In genomic region chr2:178951266-178952006, GRCh38 we compare ENCODE assay signal across 29 cellular contexts.
A peak's percentile ranks its signal among the peaks of the same experiment; 100 is the strongest.
DNase-seq lines count a peak whose midpoint lies in the region; ATAC-seq, FAIRE-seq and TF ChIP-seq lines count a peak whose summit lies in the region.
"Had no signal": no experiment of that assay in that cellular context is flagged by ENCODE, and none has a peak within 500 bp of the region (broad histone marks: within the 10 kb centered on the region; RNA-seq: fewer than 3 reads in every experiment).

No MANE protein-coding gene starts in this region.

- POLR2A ChIA-PET in HepG2 (lab: Yijun Ruan, JAX): no interaction called here
- POLR2A ChIA-PET in K562 (lab: Yijun Ruan, JAX): interaction anchor here (1.0 kb wide), 1 partner anchor 9 kb away, joined by 3 read pairs; no protein-coding TSS in a partner anchor
- POLR2A ChIA-PET in activated CD8-positive, alpha-beta T cell treated with anti-CD3 and anti-CD28 coated beads for 36 hours (lab: Charles Lee): no interaction called here

- H4K20me1 ChIP-seq in HepG2 (ENCODE audit: insufficient read depth, low read length) (no peaks in the 10 kb centered on the region), K562 (replicated peaks; ENCODE audit: control insufficient read depth, insufficient read depth, low read length) (no peaks in the 10 kb centered on the region), neural progenitor cell (ENCODE audit: low read depth) (no peaks in the 10 kb centered on the region)
- H4K20me1 ChIP-seq: BLaER1 had no signal

- no peaks in the 10 kb centered on the region for H3K36me3 ChIP-seq in HepG2 (replicated peaks in 1 of 2; ENCODE audit: control insufficient read depth in 1 of 2, insufficient read depth in 2 of 2, low read length in 2 of 2)
- no peaks in the 10 kb centered on the region for H3K36me3 ChIP-seq in right lobe of liver
- H3K36me3 ChIP-seq in K562 (ENCODE audit: control insufficient read depth, insufficient read depth, low read length): no peaks in the 10 kb centered on the region
- no peaks in the 10 kb centered on the region for H3K36me3 ChIP-seq in neural progenitor cell
- H3K36me3 ChIP-seq: BLaER1 had no signal

- H3K4me1 ChIP-seq in HepG2 (ENCODE audit: insufficient read depth, low read length): no peaks in the 10 kb centered on the region
- peaks cover 0 to 14% (median 0%) of the 10 kb centered on the region in 4 donors for H3K4me1 ChIP-seq in right lobe of liver
- H3K4me1 ChIP-seq in K562 (replicated peaks in 1 of 2; ENCODE audit: control insufficient read depth in 2 of 2, insufficient read depth in 2 of 2, low read length in 2 of 2): no peaks in the 10 kb centered on the region
- peaks cover 4% of the 10 kb centered on the region for H3K4me1 ChIP-seq in neural progenitor cell
- H3K4me1 ChIP-seq: BLaER1 had no signal

- TF ChIP-seq CTCF in HepG2 (CRISPR knock-in tag; IDR thresholded peaks at IDR 0.05): no peak
- no peak for TF ChIP-seq CTCF in right lobe of liver (IDR thresholded peaks at IDR 0.05)
- TF ChIP-seq CTCF in K562 (IDR thresholded peaks at IDR 0.05 in 2 of 3, conservative IDR thresholded peaks at IDR 0.05 in 1 of 3; ENCODE audit: insufficient read depth in 2 of 3, low read depth in 1 of 3, low read length in 3 of 3): no peak
- no peak for TF ChIP-seq CTCF in neural progenitor cell (IDR thresholded peaks at IDR 0.05)
- no peak for TF ChIP-seq CTCF in activated CD8-positive, alpha-beta T cell treated with anti-CD3 and anti-CD28 coated beads for 36 hours (IDR thresholded peaks at IDR 0.05)

- H3K27ac ChIP-seq in HepG2 (ENCODE audit: extremely low read length, insufficient read depth, low read length) (no peak overlapping the region), right lobe of liver (no peak overlapping the region), K562 (ENCODE audit: extremely low read depth, low read depth, low read length) (no peak overlapping the region), neural progenitor cell (no peak overlapping the region)
- H3K27ac ChIP-seq: BLaER1 had no signal

- BruUV-seq in HepG2 (replicated peaks; lab: Mats Ljungman, UMichigan) (no TSS peak), K562 (replicated peaks; lab: Mats Ljungman, UMichigan) (no TSS peak)

- H3K27me3 ChIP-seq in HepG2 (ENCODE audit: control insufficient read depth in 1 of 2, insufficient read depth in 2 of 2, low read length in 2 of 2) (peaks cover 0 to 8% of the 10 kb centered on the region in 2 experiments; a peak in 2 of 5 replicates), right lobe of liver (no peaks in the 10 kb centered on the region), K562 (ENCODE audit: control insufficient read depth in 2 of 2, insufficient read depth in 2 of 2, low read length in 2 of 2) (no peaks in the 10 kb centered on the region), neural progenitor cell (no peaks in the 10 kb centered on the region)
- H3K27me3 ChIP-seq: BLaER1 had no signal

- no peaks in the 10 kb centered on the region for H3K27me3 Mint-ChIP-seq in neural progenitor cell (ENCODE audit: insufficient read depth, low read depth)
- no peaks in the 10 kb centered on the region for H3K27me3 Mint-ChIP-seq in activated CD8-positive, alpha-beta T cell treated with anti-CD3 and anti-CD28 coated beads for 36 hours
- H3K27me3 Mint-ChIP-seq: B cell; CD4-positive, CD25-positive, alpha-beta regulatory T cell; CD8-positive, alpha-beta memory T cell had no signal

- in situ Hi-C loops in HepG2 (cut with HindIII; ENCODE audit: extremely low pct_ligation_motif_present, low pct_unique_long_range_greater_than_20kb) (no loop called here), K562 (cut with MboI) (no loop called here)

- no peaks in the 10 kb centered on the region for H3K9me3 Mint-ChIP-seq in neural progenitor cell
- H3K9me3 Mint-ChIP-seq in activated CD8-positive, alpha-beta T cell treated with anti-CD3 and anti-CD28 coated beads for 36 hours: no peaks in the 10 kb centered on the region

- H2AFZ ChIP-seq in HepG2 (ENCODE audit: low read length) (no peak overlapping the region), K562 (ENCODE audit: low read depth, low read length) (no peak overlapping the region), neural progenitor cell (replicated peaks) (peak overlapping the region; percentile 53)

- intact Hi-C loops in HepG2 (cut with micrococcal nuclease; ENCODE audit: unreplicated experiment): no loop called here
- intact Hi-C loops in right lobe of liver (cut with DNase I): no loop called here
- intact Hi-C loops in K562 (cut with micrococcal nuclease): no loop called here
- intact Hi-C loops in activated CD8-positive, alpha-beta T cell treated with anti-CD3 and anti-CD28 coated beads for 36 hours (cut with micrococcal nuclease): no loop called here

- no peak for FAIRE-seq in HepG2 (lab: Jason Lieb, UNC)
- FAIRE-seq in K562 (lab: Jason Lieb, UNC): no peak
- FAIRE-seq: A204.1, GM12878, GM12892, GM18507 had no signal

- no peak for ATAC-seq in HepG2
- ATAC-seq in right lobe of liver: no peak
- ATAC-seq in K562: no peak
- no peak for ATAC-seq in activated CD8-positive, alpha-beta T cell treated with anti-CD3 and anti-CD28 coated beads for 36 hours
- ATAC-seq: GM12878 had no signal

- DNase-seq in HepG2 (ENCODE audit: low spot score) (no peak), right lobe of liver (no peak), M059J (ENCODE audit: low read depth) (peak; percentile 3), K562 (ENCODE audit: extremely low read depth in 1 of 4, low spot score in 3 of 4) (no peak), neural progenitor cell (ENCODE audit: low spot score) (peak; percentile 15), NCI-H187 treated with DMSO at 0.1 percent for 48 hours (lab: John Stamatoyannopoulos, UW) (no peak), glomerular visceral epithelial cell (ENCODE audit: extremely low spot score) (no peak)
- no peak for DNase-seq in activated CD8-positive, alpha-beta T cell treated with anti-CD3 and anti-CD28 coated beads for 36 hours
- DNase-seq: 8988T; AML-193; C1 segment of cervical spinal cord; CD4-positive, alpha-beta memory T cell; CD4-positive, CD25-positive, alpha-beta regulatory T cell; CD8-positive, alpha-beta memory T cell; COR-L47; DMS 273 treated with DMSO at 0.1 percent for 48 hours; DMS153; DMS53; DMS79; DND-41; EL; GDM1 had no signal

- H3K36me3 Mint-ChIP-seq in neural progenitor cell: no peaks in the 10 kb centered on the region
- peaks cover 3% of the 10 kb centered on the region for H3K36me3 Mint-ChIP-seq in activated CD8-positive, alpha-beta T cell treated with anti-CD3 and anti-CD28 coated beads for 36 hours (ENCODE audit: low read depth)
- H3K36me3 Mint-ChIP-seq: CD14-positive monocyte; CD8-positive, alpha-beta memory T cell had no signal

- TF ChIP-seq RAD21 in HepG2 (CRISPR knock-in tag; IDR thresholded peaks at IDR 0.05) (no peak), K562 (CRISPR knock-in tag; conservative IDR thresholded peaks at IDR 0.05 in 1 of 2, IDR thresholded peaks at IDR 0.05 in 1 of 2) (no peak)

- no peaks in the 10 kb centered on the region for H3F3A ChIP-seq in neural progenitor cell (ENCODE audit: low read depth)

- TF ChIP-seq EP300 in HepG2 (IDR thresholded peaks at IDR 0.05; ENCODE audit: low read depth in 2 of 2, low read length in 2 of 2): no peak
- TF ChIP-seq EP300 in HepG2 (CRISPR knock-in tag; IDR thresholded peaks at IDR 0.05; ENCODE audit: borderline replicate concordance): no peak
- no peak for TF ChIP-seq EP300 in K562 (IDR thresholded peaks at IDR 0.05; ENCODE audit: low read length)

- no peaks in the 10 kb centered on the region for H3K9me1 ChIP-seq in K562 (ENCODE audit: control insufficient read depth, insufficient read depth, low read length)

- H3K4me2 ChIP-seq in HepG2 (ENCODE audit: low read depth, low read length): no peak overlapping the region
- no peak overlapping the region for H3K4me2 ChIP-seq in K562 (ENCODE audit: insufficient read depth, low read length)
- no peak overlapping the region for H3K4me2 ChIP-seq in neural progenitor cell
- H3K4me2 ChIP-seq: BLaER1 had no signal

- WGBS in HepG2 (ENCODE audit: low lambda C conversion rate): 9% methylated on average over 5 of the region's 5 CpGs
- WGBS in right lobe of liver (ENCODE audit: insufficient coverage, low coverage, low lambda C conversion rate, missing lambda C conversion rate): 84% methylated on average over 5 of the region's 5 CpGs
- 2% methylated on average over 5 of the region's 5 CpGs for WGBS in K562 (ENCODE audit: insufficient coverage, low coverage, missing lambda C conversion rate)

- H3K9me3 ChIP-seq in HepG2 (ENCODE audit: low read length) (no peaks in the 10 kb centered on the region), right lobe of liver (no peaks in the 10 kb centered on the region), K562 (replicated peaks; ENCODE audit: control insufficient read depth, insufficient read depth, low read depth, low read length) (no peaks in the 10 kb centered on the region), neural progenitor cell (ENCODE audit: low read depth) (peaks cover 4% of the 10 kb centered on the region)
- H3K9me3 ChIP-seq: BLaER1 had no signal

- H3K27ac Mint-ChIP-seq in neural progenitor cell: no peak overlapping the region
- no peak overlapping the region for H3K27ac Mint-ChIP-seq in activated CD8-positive, alpha-beta T cell treated with anti-CD3 and anti-CD28 coated beads for 36 hours
- H3K27ac Mint-ChIP-seq: B cell; CD14-positive monocyte; CD4-positive, alpha-beta memory T cell; CD8-positive, alpha-beta memory T cell had no signal

- H3K4me3 ChIP-seq in HepG2 (replicated peaks in 1 of 3; ENCODE audit: insufficient read depth in 1 of 3, low read depth in 2 of 3, low read length in 3 of 3): no peak overlapping the region
- no peak overlapping the region for H3K4me3 ChIP-seq in right lobe of liver
- H3K4me3 ChIP-seq in K562: no peak overlapping the region
- no peak overlapping the region for H3K4me3 ChIP-seq in neural progenitor cell
- H3K4me3 ChIP-seq: BLaER1, GM12878 had no signal

- no peaks in the 10 kb centered on the region for H3K79me2 ChIP-seq in HepG2 (ENCODE audit: insufficient read depth, low read length)
- H3K79me2 ChIP-seq in K562 (ENCODE audit: control insufficient read depth, insufficient read depth, low read length): no peaks in the 10 kb centered on the region
- no peaks in the 10 kb centered on the region for H3K79me2 ChIP-seq in neural progenitor cell (ENCODE audit: low read depth)

- H3K9ac ChIP-seq in HepG2 (ENCODE audit: insufficient read depth, low read depth, low read length) (no peak overlapping the region), K562 (ENCODE audit: insufficient read depth in 1 of 2, low read depth in 2 of 2, low read length in 2 of 2) (no peak overlapping the region), neural progenitor cell (no peak overlapping the region)
- H3K9ac ChIP-seq: BLaER1 had no signal

- no peak for TF ChIP-seq POLR2A in HepG2 (IDR thresholded peaks at IDR 0.05; ENCODE audit: insufficient read depth in 1 of 2, low read depth in 2 of 2, low read length in 2 of 2)
- no peak for TF ChIP-seq POLR2A in right lobe of liver (IDR thresholded peaks at IDR 0.05)
- TF ChIP-seq POLR2A in K562 (conservative IDR thresholded peaks at IDR 0.05): no peak

- CTCF ChIA-PET in HepG2 (lab: Yijun Ruan, JAX; ENCODE audit: low intra/inter-chr PET ratio, low total read pairs): no interaction called here
- CTCF ChIA-PET in K562 (lab: Yijun Ruan, JAX; ENCODE audit: low intra/inter-chr PET ratio): no interaction called here
- CTCF ChIA-PET in activated CD8-positive, alpha-beta T cell treated with anti-CD3 and anti-CD28 coated beads for 36 hours (lab: Charles Lee): no interaction called here

- H3K4me3 Mint-ChIP-seq in neural progenitor cell: no peak overlapping the region
- H3K4me3 Mint-ChIP-seq in activated CD8-positive, alpha-beta T cell treated with anti-CD3 and anti-CD28 coated beads for 36 hours: no peak overlapping the region
- H3K4me3 Mint-ChIP-seq: B cell; CD14-positive monocyte; CD4-positive, alpha-beta memory T cell; CD4-positive, CD25-positive, alpha-beta regulatory T cell; CD8-positive, alpha-beta memory T cell had no signal

- no peaks in the 10 kb centered on the region for H3K4me1 Mint-ChIP-seq in neural progenitor cell
- no peaks in the 10 kb centered on the region for H3K4me1 Mint-ChIP-seq in activated CD8-positive, alpha-beta T cell treated with anti-CD3 and anti-CD28 coated beads for 36 hours (ENCODE audit: low read depth)
- H3K4me1 Mint-ChIP-seq: B cell, CD14-positive monocyte had no signal

Comparison
In these comparisons a context has a peak if more than half of its experiments do, and no peak if none do; other contexts are left out.
1. DNase-seq: peak in M059J (single experiment) and neural progenitor cell (single experiment); none in HepG2 (single experiment), right lobe of liver (0 of 3), K562 (0 of 4), NCI-H187 treated with DMSO at 0.1 percent for 48 hours (single experiment), activated CD8-positive, alpha-beta T cell treated with anti-CD3 and anti-CD28 coated beads for 36 hours (single experiment) and glomerular visceral epithelial cell (single experiment).
2. Of the 241 proteins assayed by ChIP-seq in both HepG2 and K562: peak only in HepG2: MAFF and MAFK; only in K562: none; in both: none; in neither: 239.